In the genomic region with DNA sequence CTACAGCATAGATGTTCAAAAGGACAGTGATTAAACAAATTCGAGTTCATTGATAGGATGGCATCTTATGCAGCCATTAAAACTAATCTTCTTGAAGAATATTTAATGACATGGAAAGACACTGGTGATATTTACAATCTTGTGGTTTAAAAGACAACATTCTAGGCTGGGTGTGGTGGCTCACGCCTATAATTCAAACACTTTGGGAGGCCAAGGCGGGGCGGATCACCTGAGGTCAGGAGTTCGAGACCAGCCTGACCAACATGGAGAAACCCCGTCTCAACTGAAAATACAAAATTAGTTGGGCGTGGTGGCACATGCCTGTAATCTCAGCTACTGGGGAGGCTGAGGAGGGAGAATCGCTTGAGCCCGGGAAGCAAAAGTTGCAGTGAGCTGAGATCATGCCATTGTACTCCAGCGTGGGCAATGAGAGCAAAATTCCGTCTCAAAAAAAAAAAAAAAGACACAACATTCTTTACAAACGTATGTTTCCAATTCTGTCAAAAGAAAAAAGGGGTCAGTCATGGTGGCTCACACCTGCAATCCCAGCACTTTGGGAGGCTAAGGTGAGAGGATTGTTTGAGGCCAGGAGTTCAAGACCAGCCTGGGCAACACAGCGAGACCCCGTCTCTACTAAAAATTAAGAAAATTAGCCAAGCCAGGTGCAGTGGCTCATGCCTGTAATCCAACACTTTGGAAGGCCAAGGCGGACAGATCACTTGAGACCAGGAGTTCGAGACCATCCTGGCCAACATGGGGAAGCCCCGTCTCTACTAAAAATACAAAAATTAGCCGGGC, we compare ENCODE assay signal across 17 cellular contexts. TPM values are rescaled to one million over a fixed set of nuclear protein-coding genes. Genes with fewer than 3 reads are reported as not detected.
"Had no signal": no experiment of that assay in that cellular context is flagged by ENCODE, and none has a peak within 500 bp of the region (broad histone marks: within the 10 kb centered on the region; RNA-seq: fewer than 3 reads in every experiment).

No MANE protein-coding gene starts in this region.

- H3K36me3 ChIP-seq: ascending aorta, sigmoid colon, stomach, thoracic aorta had no signal

- H3K36me3 Mint-ChIP-seq: memory B cell had no signal

- H3K27me3 ChIP-seq: ascending aorta had no signal

- H3K4me3 ChIP-seq: ascending aorta, sigmoid colon, stomach, thoracic aorta had no signal

- H3K27ac ChIP-seq: ascending aorta, epithelial cell of prostate, sigmoid colon, thoracic aorta had no signal

- FAIRE-seq: bronchial epithelial cell had no signal

- H3K27ac Mint-ChIP-seq: activated CD4-positive, alpha-beta memory T cell treated with anti-CD3 and anti-CD28 coated beads, Interleukin-2, amount 10 ng/mL, durations not matched to agents 7 days and 5 days had no signal

- H3K9me3 ChIP-seq: ascending aorta, sigmoid colon, stomach, thoracic aorta had no signal

- DNase-seq: activated CD4-positive, alpha-beta memory T cell treated with anti-CD3 and anti-CD28 coated beads, Interleukin-2, amount 10 ng/mL, durations not matched to agents 7 days and 5 days; activated naive CD4-positive, alpha-beta T cell; foreskin melanocyte; kidney glomerular epithelial cell; left ventricle myocardium superior; sigmoid colon; stimulated activated CD4-positive, alpha-beta T cell treated with anti-CD3 and anti-CD28 coated beads, Interleukin-1b, Interleukin-23, amount 100 ng/mL, for 48 hours; stomach had no signal

- H3K9me3 Mint-ChIP-seq: activated CD4-positive, alpha-beta memory T cell treated with anti-CD3 and anti-CD28 coated beads, Interleukin-2, amount 10 ng/mL, durations not matched to agents 7 days and 5 days; memory B cell had no signal

- H3K4me3 Mint-ChIP-seq: activated CD4-positive, alpha-beta memory T cell treated with anti-CD3 and anti-CD28 coated beads, Interleukin-2, amount 10 ng/mL, durations not matched to agents 7 days and 5 days had no signal

- ATAC-seq: left ventricle myocardium superior had no signal

RNA-seq across cellular contexts. Expression of gene ACP7, which starts 39.0 kb away (rescaled TPM):
- total RNA-seq: activated CD4-positive, alpha-beta memory T cell treated with anti-CD3 and anti-CD28 coated beads, Interleukin-2, amount 10 ng/mL, durations not matched to agents 7 days and 5 days; ascending aorta; dermis microvascular lymphatic vessel endothelial cell; fibroblast of lung; left ventricle myocardium superior; osteocyte; sigmoid colon; stomach; thoracic aorta had no signal
- polyA plus RNA-seq: fibroblast of lung, neural cell, sigmoid colon, stomach had no signal
